In the genomic region with DNA sequence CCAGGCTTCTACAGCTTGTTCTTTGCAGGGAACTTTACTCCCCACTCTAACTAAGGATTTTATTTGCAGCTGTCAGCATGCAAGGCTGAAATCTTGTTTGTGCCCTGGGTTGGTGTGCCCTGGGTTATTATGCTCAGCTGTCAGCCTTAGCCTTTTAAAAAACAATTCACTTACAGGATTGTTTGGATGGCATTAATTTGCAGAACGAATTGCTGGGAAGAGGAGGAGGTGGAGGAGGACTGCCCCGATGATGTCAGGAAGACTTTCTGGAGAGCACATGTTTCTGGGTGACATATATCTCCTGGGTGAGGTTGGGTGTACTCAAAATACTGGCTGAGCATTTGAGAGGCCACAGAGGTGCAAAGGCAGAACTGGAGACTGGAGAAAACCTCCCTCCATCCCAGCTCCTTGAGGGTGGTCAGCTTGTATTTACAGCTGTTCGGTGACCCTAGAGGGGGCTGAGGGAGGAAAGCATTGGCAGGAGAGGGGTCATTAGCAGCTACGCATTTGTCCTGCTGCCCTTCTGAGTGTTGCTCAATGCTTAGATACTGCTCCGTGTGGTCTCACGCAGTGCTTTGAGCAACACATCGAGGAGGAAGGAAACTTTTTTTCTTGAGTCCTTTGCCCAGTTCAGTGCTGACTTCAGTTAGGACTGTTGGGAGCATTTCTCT, we compare ENCODE assay signal across 26 cellular contexts. TPM values are rescaled to one million over a fixed set of nuclear protein-coding genes. Genes with fewer than 3 reads are reported as not detected.
DNase-seq lines count a peak whose midpoint lies in the region; ATAC-seq and TF ChIP-seq lines count a peak whose summit lies in the region.
"Had no signal": no experiment of that assay in that cellular context is flagged by ENCODE, and none has a peak within 500 bp of the region (broad histone marks: within the 10 kb centered on the region; RNA-seq: fewer than 3 reads in every experiment).

No MANE protein-coding gene starts in this region.

- H3K27me3 ChIP-seq in HL-60 (ENCODE audit: insufficient read depth, poor library complexity, severe bottlenecking) (peaks cover 2% of the 10 kb centered on the region), smooth muscle cell (ENCODE audit: low read depth) (no peaks in the 10 kb centered on the region), ascending aorta (no peaks in the 10 kb centered on the region)
- H3K27me3 ChIP-seq: cardiac muscle cell, suprapubic skin had no signal

- no peaks in the 10 kb centered on the region for H4K20me1 ChIP-seq in smooth muscle cell (ENCODE audit: low read depth)

- H3K4me1 Mint-ChIP-seq in activated T-cell treated with anti-CD3 and anti-CD28 coated beads, Interleukin-2, amount 50 U/mL, for 72 hours (ENCODE audit: low read depth): peaks cover 8% of the 10 kb centered on the region
- H3K4me1 Mint-ChIP-seq: immature natural killer cell, T-helper 17 cell had no signal

- H3K27me3 Mint-ChIP-seq in activated T-cell treated with anti-CD3 and anti-CD28 coated beads, Interleukin-2, amount 50 U/mL, for 72 hours (ENCODE audit: low read depth): peaks cover 39% of the 10 kb centered on the region
- H3K27me3 Mint-ChIP-seq: dendritic cell treated with granulocyte-macrophage colony-stimulating factor and Interleukin-4, amounts not matched to agents 40 ng/mL and 50 ng/mL, for 4 days had no signal

- no peak for ATAC-seq in activated T-cell treated with anti-CD3 and anti-CD28 coated beads, Interleukin-2, amount 50 U/mL, for 72 hours (replicated peaks in 1 of 2)
- ATAC-seq: GM12878, left ventricle myocardium superior, T-helper 17 cell had no signal

- H3K4me2 ChIP-seq in smooth muscle cell: no peak overlapping the region

- no peak overlapping the region for H3K27ac Mint-ChIP-seq in activated T-cell treated with anti-CD3 and anti-CD28 coated beads, Interleukin-2, amount 50 U/mL, for 72 hours
- H3K27ac Mint-ChIP-seq: CD4-positive, alpha-beta T cell; dendritic cell treated with granulocyte-macrophage colony-stimulating factor and Interleukin-4, amounts not matched to agents 40 ng/mL and 50 ng/mL, for 4 days; immature natural killer cell; T-helper 17 cell had no signal

- H3F3A ChIP-seq in smooth muscle cell (ENCODE audit: low read depth): no peaks in the 10 kb centered on the region

- peak; percentile 34 to 68 for DNase-seq in HL-60 (ENCODE audit: low read depth in 1 of 2, low spot score in 1 of 2)
- DNase-seq in SKM-1 (lab: John Stamatoyannopoulos, UW; ENCODE audit: unreplicated experiment): peak; percentile 53
- DNase-seq in left kidney (ENCODE audit: low read depth, low spot score): peak; percentile 64
- no peak for DNase-seq in smooth muscle cell (lab: John Stamatoyannopoulos, UW; ENCODE audit: unreplicated experiment)
- DNase-seq in AML-193 (lab: John Stamatoyannopoulos, UW): no peak
- no peak for DNase-seq in islet precursor cell
- no peak for DNase-seq in ascending aorta (ENCODE audit: low spot score in 2 of 2)
- no peak for DNase-seq in activated T-cell treated with anti-CD3 and anti-CD28 coated beads, Interleukin-2, amount 50 U/mL, for 72 hours
- DNase-seq: activated CD8-positive, alpha-beta memory T cell treated with anti-CD3 and anti-CD28 coated beads, Interleukin-2, amount 50 U/mL, for 48 hours; activated effector memory CD4-positive, alpha-beta T cell treated with Interleukin-2 at 50 U/mL for 16 hours; CD4-positive, alpha-beta T cell; DMS153; GDM1; immature natural killer cell; Kasumi-1; left ventricle myocardium superior; NCI-H510A treated with DMSO at 0.1 percent for 48 hours; occipital lobe; OCI-M1; SHP77 treated with DMSO at 0.1 percent for 48 hours; T-helper 17 cell; WERI-Rb-1 had no signal

- peaks cover 0 to 2% of the 10 kb centered on the region in 2 donors for H3K36me3 Mint-ChIP-seq in activated T-cell treated with anti-CD3 and anti-CD28 coated beads, Interleukin-2, amount 50 U/mL, for 72 hours (ENCODE audit: insufficient read depth in 2 of 2)
- H3K36me3 Mint-ChIP-seq: immature natural killer cell had no signal

- no peak overlapping the region for H3K4me3 Mint-ChIP-seq in activated T-cell treated with anti-CD3 and anti-CD28 coated beads, Interleukin-2, amount 50 U/mL, for 72 hours
- H3K4me3 Mint-ChIP-seq: CD4-positive, alpha-beta T cell; dendritic cell treated with granulocyte-macrophage colony-stimulating factor and Interleukin-4, amounts not matched to agents 40 ng/mL and 50 ng/mL, for 4 days; immature natural killer cell; T-helper 17 cell had no signal

- no peaks in the 10 kb centered on the region for H3K79me2 ChIP-seq in smooth muscle cell (ENCODE audit: low read depth)

- no peak overlapping the region for H3K9ac ChIP-seq in smooth muscle cell (ENCODE audit: low read depth)

- 73% methylated on average over 7 of the region's 7 CpGs for WGBS in smooth muscle cell (ENCODE audit: low lambda C conversion rate)

- H3K9me3 Mint-ChIP-seq in activated T-cell treated with anti-CD3 and anti-CD28 coated beads, Interleukin-2, amount 50 U/mL, for 72 hours: peaks cover 0 to 2% of the 10 kb centered on the region in 2 donors
- H3K9me3 Mint-ChIP-seq: dendritic cell treated with granulocyte-macrophage colony-stimulating factor and Interleukin-4, amounts not matched to agents 40 ng/mL and 50 ng/mL, for 4 days had no signal

- no peak for TF ChIP-seq CTCF in HL-60 (IDR thresholded peaks at IDR 0.05; ENCODE audit: insufficient read depth, low read length)
- no peak for TF ChIP-seq CTCF in smooth muscle cell (IDR thresholded peaks at IDR 0.05; ENCODE audit: borderline replicate concordance, insufficient read depth, poor library complexity, severe bottlenecking)
- no peak for TF ChIP-seq CTCF in ascending aorta (IDR thresholded peaks at IDR 0.05)

- intact Hi-C loops in ascending aorta (cut with DNase I): no loop called here

- peaks cover 6% of the 10 kb centered on the region for H3K4me1 ChIP-seq in smooth muscle cell (ENCODE audit: low read depth)
- H3K4me1 ChIP-seq in ascending aorta: no peaks in the 10 kb centered on the region
- H3K4me1 ChIP-seq: suprapubic skin had no signal

- H3K4me3 ChIP-seq in HL-60 (replicated peaks; ENCODE audit: insufficient read depth, low read length): no peak overlapping the region
- no peak overlapping the region for H3K4me3 ChIP-seq in smooth muscle cell
- H3K4me3 ChIP-seq in ascending aorta: no peak overlapping the region
- H3K4me3 ChIP-seq: cardiac muscle cell, GM12878, suprapubic skin had no signal

- H3K36me3 ChIP-seq in smooth muscle cell (ENCODE audit: low read depth) (no peaks in the 10 kb centered on the region), ascending aorta (no peaks in the 10 kb centered on the region)
- H3K36me3 ChIP-seq: cardiac muscle cell, suprapubic skin, WERI-Rb-1 had no signal

- H3K27ac ChIP-seq in HL-60 (replicated peaks) (peak overlapping the region; percentile 77), smooth muscle cell (ENCODE audit: low read depth) (peak overlapping the region; percentile 89), ascending aorta (no peak overlapping the region)
- H3K27ac ChIP-seq: cardiac muscle cell, suprapubic skin, WERI-Rb-1 had no signal

- H2AFZ ChIP-seq in smooth muscle cell (ENCODE audit: low read depth): no peak overlapping the region

- H3K9me3 ChIP-seq in smooth muscle cell (replicated peaks; ENCODE audit: low read depth): no peaks in the 10 kb centered on the region
- no peaks in the 10 kb centered on the region for H3K9me3 ChIP-seq in ascending aorta
- H3K9me3 ChIP-seq: suprapubic skin had no signal

RNA-seq across cellular contexts. Expression of gene PSMD6, which starts 59.8 kb away (rescaled TPM):
- total RNA-seq in smooth muscle cell (109 and 113 TPM in 2 replicates), ascending aorta (49.2 TPM)
- polyA plus RNA-seq in smooth muscle cell: 116 and 119 TPM in 2 replicates
- total RNA-seq in activated T-cell treated with anti-CD3 and anti-CD28 coated beads, Interleukin-2, amount 50 U/mL, for 72 hours: 10 to 100 TPM; 83.4 to 90.3 TPM

Comparison
In these comparisons a context has a peak if more than half of its experiments do, and no peak if none do; other contexts are left out.
1. DNase-seq: peak in HL-60 (2 of 2), SKM-1 (single experiment) and left kidney (single experiment); none in smooth muscle cell (single experiment), AML-193 (0 of 2), islet precursor cell (single experiment), ascending aorta (0 of 2) and activated T-cell treated with anti-CD3 and anti-CD28 coated beads, Interleukin-2, amount 50 U/mL, for 72 hours (0 of 2).
2. H3K27ac ChIP-seq: peak in HL-60 (single experiment) and smooth muscle cell (single experiment); none in ascending aorta (0 of 2).